Comparison of ENCODE assay signal across 1 cellular context in genomic region chr7:54758702-54759665, GRCh38.
TF ChIP-seq lines count a peak whose summit lies in the region.

TSS of gene SEC61G (minus strand) at chr7:54759211. CDS start at chr7:54757588, 1,623 bp downstream.

TF ChIP-seq in HepG2, 621 proteins besides CTCF, POLR2A, EP300 and RAD21 (continued from another document and continues in another):
- TF ChIP-seq ZNF770 (CRISPR knock-in tag; IDR thresholded peaks at IDR 0.05) (peak; percentile 75), AGO1 (IDR thresholded peaks at IDR 0.05; ENCODE audit: low read depth, low read length, poor library complexity, severe bottlenecking) (no peak), DNMT1 (CRISPR knock-in tag; IDR thresholded peaks at IDR 0.05) (peak; percentile 68; the same call in 1 of the 2 replicates), HMGA1 (CRISPR knock-in tag; conservative IDR thresholded peaks at IDR 0.05) (no peak), CHD4 (IDR thresholded peaks at IDR 0.05; ENCODE audit: borderline replicate concordance, low read length) (no peak), EHMT2 (IDR thresholded peaks at IDR 0.05; ENCODE audit: borderline replicate concordance, low read depth, low read length) (peak; percentile 21; the same call in 1 of the 2 replicates), NFE2L2 (IDR thresholded peaks at IDR 0.05; ENCODE audit: low read length) (no peak), ZNF563 (CRISPR knock-in tag; IDR thresholded peaks at IDR 0.05) (peak; percentile 92), PRMT3 (CRISPR knock-in tag; IDR thresholded peaks at IDR 0.05; ENCODE audit: borderline replicate concordance, low read depth) (no peak), CEBPG (CRISPR knock-in tag; IDR thresholded peaks at IDR 0.05) (no peak), TRAFD1 (CRISPR knock-in tag; IDR thresholded peaks at IDR 0.05; ENCODE audit: borderline replicate concordance) (peak; percentile 63; the same call in 1 of the 2 replicates), ARNT2 (CRISPR knock-in tag; IDR thresholded peaks at IDR 0.05; ENCODE audit: low read depth) (peak; percentile 81), ETV5 (CRISPR knock-in tag; IDR thresholded peaks at IDR 0.05; ENCODE audit: borderline replicate concordance) (peak; percentile 58), SMARCE1 (IDR thresholded peaks at IDR 0.05; ENCODE audit: borderline replicate concordance) (no peak), ZNF331 (CRISPR knock-in tag; IDR thresholded peaks at IDR 0.05) (peak; percentile 48; the same call in 1 of the 2 replicates), KDM1A (CRISPR knock-in tag; IDR thresholded peaks at IDR 0.05) (no peak), ZMYM3 (CRISPR knock-in tag; IDR thresholded peaks at IDR 0.05) (no peak), SAP130 (CRISPR knock-in tag; IDR thresholded peaks at IDR 0.05; ENCODE audit: low read depth) (peak; percentile 74), ZNF136 (CRISPR knock-in tag; IDR thresholded peaks at IDR 0.05; ENCODE audit: low read depth) (no peak), BRD4 (CRISPR knock-in tag; IDR thresholded peaks at IDR 0.05) (peak; percentile 50), HCFC1 (IDR thresholded peaks at IDR 0.05; ENCODE audit: low read depth, low read length) (peak; percentile 47; the same call in 1 of the 2 replicates), PLSCR1 (CRISPR knock-in tag; IDR thresholded peaks at IDR 0.05; ENCODE audit: borderline replicate concordance) (no peak; the same call in 1 of the 2 replicates), ZNF891 (CRISPR knock-in tag; IDR thresholded peaks at IDR 0.05) (peak; percentile 94), MBD4 (IDR thresholded peaks at IDR 0.05; ENCODE audit: borderline replicate concordance, low read length) (no peak), TFDP2 (CRISPR knock-in tag; IDR thresholded peaks at IDR 0.05) (no peak), ATF1 (CRISPR knock-in tag; IDR thresholded peaks at IDR 0.05) (peak; percentile 47; the same call in 1 of the 2 replicates), CENPBD1 (CRISPR knock-in tag; IDR thresholded peaks at IDR 0.05; ENCODE audit: borderline replicate concordance, low read depth) (peak; percentile 47; the same call in 1 of the 2 replicates), U2AF2 (IDR thresholded peaks at IDR 0.05; ENCODE audit: low read depth, low read length) (no peak), NFAT5 (CRISPR knock-in tag; IDR thresholded peaks at IDR 0.05) (peak; percentile 44), ASH2L (IDR thresholded peaks at IDR 0.05; ENCODE audit: insufficient read length, low read depth, low read length) (no peak), KIAA2018 (CRISPR knock-in tag; IDR thresholded peaks at IDR 0.05; ENCODE audit: borderline replicate concordance) (no peak), TBL1XR1 (IDR thresholded peaks at IDR 0.05; ENCODE audit: borderline replicate concordance, low read length, partially characterized antibody) (no peak), KDM6A (CRISPR knock-in tag; IDR thresholded peaks at IDR 0.05; ENCODE audit: low read depth) (no peak)
